8 cellular contexts compared by ENCODE assay signal in the genomic region with DNA sequence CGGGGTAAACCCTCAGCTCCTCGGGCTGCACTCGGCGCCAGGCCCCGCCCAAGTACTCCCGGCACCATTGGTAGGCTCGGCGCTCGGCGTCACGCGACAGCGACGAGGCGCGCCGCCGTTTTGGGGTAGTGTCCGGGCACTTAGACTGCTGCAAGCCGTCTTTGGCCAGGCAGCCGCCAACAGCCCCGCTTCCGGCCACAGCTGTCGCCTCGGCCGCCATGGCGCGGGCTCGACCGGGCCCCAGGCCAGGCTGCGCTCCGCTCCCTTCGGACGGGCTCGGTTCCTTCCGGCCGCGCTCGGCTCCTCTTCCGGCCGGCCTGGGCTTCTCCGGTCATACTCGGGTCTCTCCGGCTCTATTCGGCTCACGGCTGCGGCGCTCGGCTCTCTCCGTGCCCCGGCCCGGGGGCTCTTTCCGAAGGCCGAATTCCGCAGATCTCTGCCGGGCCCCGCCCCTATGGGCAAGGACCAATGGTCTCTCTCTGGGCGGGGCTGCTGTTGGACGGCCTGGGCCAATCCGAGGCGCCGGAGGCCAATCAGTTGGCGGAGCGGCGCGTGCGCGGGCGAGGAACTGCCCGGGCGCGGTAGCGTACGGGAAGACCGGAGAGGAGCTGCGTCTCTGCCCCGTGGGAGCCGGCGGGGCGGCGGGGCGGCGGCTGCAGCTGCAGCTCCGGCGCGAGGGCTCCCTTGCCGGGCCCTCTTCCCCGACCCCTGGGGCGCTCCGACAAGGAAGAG. TPM values are rescaled to one million over a fixed set of nuclear protein-coding genes. Genes with fewer than 3 reads are reported as not detected.
DNase-seq lines count a peak whose midpoint lies in the region; ATAC-seq and TF ChIP-seq lines count a peak whose summit lies in the region.

A gene with protein sequence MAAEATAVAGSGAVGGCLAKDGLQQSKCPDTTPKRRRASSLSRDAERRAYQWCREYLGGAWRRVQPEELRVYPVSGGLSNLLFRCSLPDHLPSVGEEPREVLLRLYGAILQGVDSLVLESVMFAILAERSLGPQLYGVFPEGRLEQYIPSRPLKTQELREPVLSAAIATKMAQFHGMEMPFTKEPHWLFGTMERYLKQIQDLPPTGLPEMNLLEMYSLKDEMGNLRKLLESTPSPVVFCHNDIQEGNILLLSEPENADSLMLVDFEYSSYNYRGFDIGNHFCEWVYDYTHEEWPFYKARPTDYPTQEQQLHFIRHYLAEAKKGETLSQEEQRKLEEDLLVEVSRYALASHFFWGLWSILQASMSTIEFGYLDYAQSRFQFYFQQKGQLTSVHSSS (minus strand): TSS at position 288 of the 732 bp plus-strand sequence. CDS start 68 bp downstream, at position 220.

- H3K4me2 ChIP-seq in SU-DHL-6 (ENCODE audit: low read depth, low read length, poor library complexity, severe bottlenecking) (peak within 1 kb of the TSS; percentile 87), osteoblast (ENCODE audit: insufficient read depth, low read length) (peak within 1 kb of the TSS; percentile 98)

- H4K20me1 ChIP-seq in SU-DHL-6 (ENCODE audit: low read depth, low read length) = no peaks in the 10 kb centered on the region; the same call in 1 of the 2 replicates
- no peaks in the 10 kb centered on the region for H4K20me1 ChIP-seq in osteoblast (ENCODE audit: insufficient read depth, low read length)

- TF ChIP-seq CTCF in SU-DHL-6 (IDR thresholded peaks at IDR 0.05; ENCODE audit: insufficient read depth, low read length, poor library complexity, severe bottlenecking) (no peak), glutamatergic neuron (IDR thresholded peaks at IDR 0.05; ENCODE audit: partially characterized antibody, unreplicated experiment) (no peak), osteoblast (IDR thresholded peaks at IDR 0.05; ENCODE audit: extremely low read depth, low read depth, low read length) (no peak), thoracic aorta (IDR thresholded peaks at IDR 0.05) (no peak)

- no peaks in the 10 kb centered on the region for H3K9me3 ChIP-seq in SU-DHL-6 (ENCODE audit: insufficient read depth, low read length)
- H3K9me3 ChIP-seq in osteoblast (ENCODE audit: low read depth, low read length) = no peaks in the 10 kb centered on the region
- H3K9me3 ChIP-seq in thoracic aorta = no peaks in the 10 kb centered on the region

- ATAC-seq in HG02678 (IDR thresholded peaks at IDR 0.05; ENCODE audit: unreplicated experiment) (peak; percentile 91), thoracic aorta (ENCODE audit: insufficient number of reproducible peaks, low FRiP score, low read depth) (peak; percentile 92)
- ATAC-seq in activated naive CD8-positive, alpha-beta T cell treated with anti-CD3 and anti-CD28 coated beads, Interleukin-2, amount 10 ng/mL, durations not matched to agents 7 days and 5 days (ENCODE audit: low read depth) = peak; percentile 94

- H3K4me3 Mint-ChIP-seq in activated naive CD8-positive, alpha-beta T cell treated with anti-CD3 and anti-CD28 coated beads, Interleukin-2, amount 10 ng/mL, durations not matched to agents 7 days and 5 days = peak within 1 kb of the TSS; percentile 99
- H3K4me3 Mint-ChIP-seq in glutamatergic neuron (ENCODE audit: unreplicated experiment) = peak within 1 kb of the TSS; percentile 98

- TF ChIP-seq POLR2A in GM10847 (IDR thresholded peaks at IDR 0.05; ENCODE audit: extremely low read depth, insufficient read length) = peak; percentile 77

- H3K4me3 ChIP-seq in SU-DHL-6 (ENCODE audit: insufficient read depth, low read length, poor library complexity, severe bottlenecking) = peak within 1 kb of the TSS; percentile 72
- H3K4me3 ChIP-seq in osteoblast (ENCODE audit: insufficient read depth, low read length) = peak within 1 kb of the TSS; percentile 94
- H3K4me3 ChIP-seq in thoracic aorta = peak within 1 kb of the TSS; percentile 88

- no peaks in the 10 kb centered on the region for H3K9me2 ChIP-seq in SU-DHL-6 (replicated peaks; ENCODE audit: insufficient read depth, low read length)

- no peaks in the 10 kb centered on the region for H3K27me3 ChIP-seq in SU-DHL-6 (ENCODE audit: low read length)
- H3K27me3 ChIP-seq in osteoblast (ENCODE audit: insufficient read depth, low read length) = no peaks in the 10 kb centered on the region
- H3K27me3 ChIP-seq in thoracic aorta (replicated peaks; ENCODE audit: insufficient read depth) = no peaks in the 10 kb centered on the region

- H3K79me2 ChIP-seq in SU-DHL-6 (ENCODE audit: insufficient read depth, low read length) (peaks cover 8% of the 10 kb centered on the region), osteoblast (ENCODE audit: insufficient read depth, low read length) (peaks cover 13% of the 10 kb centered on the region)

- no peaks in the 10 kb centered on the region for H3K36me3 ChIP-seq in SU-DHL-6 (ENCODE audit: low read length)
- H3K36me3 ChIP-seq in osteoblast (ENCODE audit: insufficient read depth, low read length) = peaks cover 7% of the 10 kb centered on the region
- no peaks in the 10 kb centered on the region for H3K36me3 ChIP-seq in thoracic aorta

- peaks cover 25% of the 10 kb centered on the region for H3K4me1 ChIP-seq in osteoblast (ENCODE audit: insufficient read depth, low read length)
- peaks cover 7 to 29% of the 10 kb centered on the region in 2 donors for H3K4me1 ChIP-seq in thoracic aorta (ENCODE audit: control insufficient read depth in 1 of 2, low read depth in 2 of 2)

- H2AFZ ChIP-seq in SU-DHL-6 (ENCODE audit: low read depth, low read length, severe bottlenecking) = peak within 1 kb of the TSS; percentile 46
- peak within 1 kb of the TSS; percentile 95 for H2AFZ ChIP-seq in osteoblast (ENCODE audit: low read length)

- H3K9ac ChIP-seq in SU-DHL-6 (ENCODE audit: low read length) = peak within 1 kb of the TSS; percentile 92

- peak within 1 kb of the TSS; percentile 96 for H3K27ac Mint-ChIP-seq in activated naive CD8-positive, alpha-beta T cell treated with anti-CD3 and anti-CD28 coated beads, Interleukin-2, amount 10 ng/mL, durations not matched to agents 7 days and 5 days
- peak within 1 kb of the TSS; percentile 87 for H3K27ac Mint-ChIP-seq in glutamatergic neuron (ENCODE audit: unreplicated experiment)

- H3K36me3 Mint-ChIP-seq in activated naive CD8-positive, alpha-beta T cell treated with anti-CD3 and anti-CD28 coated beads, Interleukin-2, amount 10 ng/mL, durations not matched to agents 7 days and 5 days = peaks cover 11% of the 10 kb centered on the region
- no peaks in the 10 kb centered on the region for H3K36me3 Mint-ChIP-seq in glutamatergic neuron (ENCODE audit: unreplicated experiment)

- H3K9me3 Mint-ChIP-seq in activated naive CD8-positive, alpha-beta T cell treated with anti-CD3 and anti-CD28 coated beads, Interleukin-2, amount 10 ng/mL, durations not matched to agents 7 days and 5 days = no peaks in the 10 kb centered on the region
- peaks cover 10% of the 10 kb centered on the region for H3K9me3 Mint-ChIP-seq in glutamatergic neuron (ENCODE audit: unreplicated experiment)

- DNase-seq in NCI-H128 (lab: John Stamatoyannopoulos, UW; ENCODE audit: unreplicated experiment) (peak; percentile 89), glutamatergic neuron (peak; percentile 99), osteoblast (ENCODE audit: insufficient read length, low spot score, missing footprints) (peak; percentile 100), thoracic aorta (ENCODE audit: low spot score) (peak; percentile 93)
- peak; percentile 98 for DNase-seq in activated naive CD8-positive, alpha-beta T cell treated with anti-CD3 and anti-CD28 coated beads, Interleukin-2, amount 10 ng/mL, durations not matched to agents 7 days and 5 days

- H3K27ac ChIP-seq in SU-DHL-6 (ENCODE audit: low read depth, low read length) (peak within 1 kb of the TSS; percentile 85), osteoblast (ENCODE audit: low read depth, low read length) (peak within 1 kb of the TSS; percentile 90), thoracic aorta (peak within 1 kb of the TSS; percentile 94 to 99)

- H3F3A ChIP-seq in SU-DHL-6 (ENCODE audit: insufficient read depth) = no peaks in the 10 kb centered on the region

- POLR2A ChIA-PET in activated naive CD8-positive, alpha-beta T cell treated with anti-CD3 and anti-CD28 coated beads, Interleukin-2, amount 10 ng/mL, durations not matched to agents 7 days and 5 days (lab: Charles Lee) = interaction anchor here (0.7 to 9.8 kb wide), 15 partner anchors 10 to 288 kb away, joined by 3 to 93 read pairs (median 8); partner anchors contain the start of genes ARSA, KLHDC7B, LMF2 and NCAPH2

- no peaks in the 10 kb centered on the region for H3K27me3 Mint-ChIP-seq in activated naive CD8-positive, alpha-beta T cell treated with anti-CD3 and anti-CD28 coated beads, Interleukin-2, amount 10 ng/mL, durations not matched to agents 7 days and 5 days
- peaks cover 12% of the 10 kb centered on the region for H3K27me3 Mint-ChIP-seq in glutamatergic neuron (ENCODE audit: unreplicated experiment)

- H3K4me1 Mint-ChIP-seq in activated naive CD8-positive, alpha-beta T cell treated with anti-CD3 and anti-CD28 coated beads, Interleukin-2, amount 10 ng/mL, durations not matched to agents 7 days and 5 days = peaks cover 19% of the 10 kb centered on the region
- H3K4me1 Mint-ChIP-seq in glutamatergic neuron (ENCODE audit: low read depth, unreplicated experiment) = peaks cover 17% of the 10 kb centered on the region

RNA-seq across cellular contexts. Expression of the gene that starts here (rescaled TPM):
- 100 to 1,000 TPM; 132 to 137 TPM for total RNA-seq in activated naive CD8-positive, alpha-beta T cell treated with anti-CD3 and anti-CD28 coated beads, Interleukin-2, amount 10 ng/mL, durations not matched to agents 7 days and 5 days
- 147 TPM for total RNA-seq in glutamatergic neuron (ENCODE audit: unreplicated experiment)
- total RNA-seq in osteoblast = 27.4 and 28.6 TPM in 2 replicates
- 10 to 100 TPM; 52.6 to 78.7 TPM for total RNA-seq in thoracic aorta

Comparison
In these comparisons a context has a peak if more than half of its experiments do, and no peak if none do; other contexts are left out.
1. Peak in every context shown above with its lines: DNase-seq, ATAC-seq, H3K4me3 ChIP-seq and H3K27ac ChIP-seq.